16 cellular contexts compared by ENCODE assay signal in genomic region chr20:52049001-52049731, GRCh38.
DNase-seq lines count a peak whose midpoint lies in the region; ATAC-seq, FAIRE-seq and TF ChIP-seq lines count a peak whose summit lies in the region.
"Had no signal": no experiment of that assay in that cellular context is flagged by ENCODE, and none has a peak within 500 bp of the region (broad histone marks: within the 10 kb centered on the region; RNA-seq: fewer than 3 reads in every experiment).

No MANE protein-coding gene starts in this region.

- FAIRE-seq in TTC549 (lab: Jason Lieb, UNC), result peak; percentile 42

- no peak for ATAC-seq in T-helper 17 cell
- no peak for ATAC-seq in HG03378 (IDR thresholded peaks at IDR 0.05; ENCODE audit: unreplicated experiment)
- no peak for ATAC-seq in HG03565 (IDR thresholded peaks at IDR 0.05; ENCODE audit: unreplicated experiment)
- ATAC-seq: stimulated activated naive CD8-positive, alpha-beta T cell treated with anti-CD3 and anti-CD28 coated beads, Interleukin-15, amount 100 ng/mL, for 72 hours had no signal

- H3K27ac Mint-ChIP-seq in osteocyte (ENCODE audit: unreplicated experiment) (peak overlapping the region; percentile 92), T-helper 17 cell (no peak overlapping the region)

- H3K9me3 Mint-ChIP-seq in osteocyte (ENCODE audit: unreplicated experiment), result no peaks in the 10 kb centered on the region
- H3K9me3 Mint-ChIP-seq: stimulated activated naive CD8-positive, alpha-beta T cell treated with anti-CD3 and anti-CD28 coated beads, Interleukin-15, amount 100 ng/mL, for 72 hours had no signal

- H3K9me3 ChIP-seq in T-helper 17 cell (ENCODE audit: control insufficient read depth, low read length, poor library complexity, severe bottlenecking), result no peaks in the 10 kb centered on the region
- H3K9me3 ChIP-seq: neutrophil, SJCRH30 had no signal

- H3K4me1 Mint-ChIP-seq in osteocyte (ENCODE audit: unreplicated experiment) (peaks cover 38% of the 10 kb centered on the region), T-helper 17 cell (peaks cover 6% of the 10 kb centered on the region)

- DNase-seq in GM04503 (ENCODE audit: low read depth), result peak; percentile 21
- DNase-seq in hepatic stellate cell (ENCODE audit: low spot score), result peak; percentile 31
- no peak for DNase-seq in osteocyte (ENCODE audit: extremely low spot score, unreplicated experiment)
- DNase-seq in Kasumi-1 (lab: John Stamatoyannopoulos, UW), result no peak
- no peak for DNase-seq in T-helper 17 cell
- DNase-seq: activated CD4-positive, alpha-beta T cell treated with anti-CD3 and anti-CD28 coated beads for 4 hours; activated gamma-delta T cell; hypothalamus; NCI-H510A treated with DMSO at 0.1 percent for 48 hours; SJCRH30; stimulated activated CD4-positive, alpha-beta T cell treated with anti-CD3 and anti-CD28 coated beads, Interleukin-1b, Interleukin-23, amount 100 ng/mL, for 48 hours; stimulated activated naive CD8-positive, alpha-beta T cell treated with anti-CD3 and anti-CD28 coated beads, Interleukin-15, amount 100 ng/mL, for 72 hours had no signal

- H3K4me3 Mint-ChIP-seq in osteocyte (ENCODE audit: unreplicated experiment), result peak overlapping the region; percentile 38
- H3K4me3 Mint-ChIP-seq in T-helper 17 cell, result no peak overlapping the region

- no peaks in the 10 kb centered on the region for H3K36me3 Mint-ChIP-seq in osteocyte (ENCODE audit: unreplicated experiment)
- H3K36me3 Mint-ChIP-seq in T-helper 17 cell (ENCODE audit: low read depth), result no peaks in the 10 kb centered on the region

- TF ChIP-seq CTCF in osteocyte (IDR thresholded peaks at IDR 0.05), result no peak

- no peaks in the 10 kb centered on the region for H3K27me3 Mint-ChIP-seq in osteocyte (ENCODE audit: unreplicated experiment)
- H3K27me3 Mint-ChIP-seq in T-helper 17 cell, result no peaks in the 10 kb centered on the region
- H3K27me3 Mint-ChIP-seq: stimulated activated naive CD8-positive, alpha-beta T cell treated with anti-CD3 and anti-CD28 coated beads, Interleukin-15, amount 100 ng/mL, for 72 hours had no signal

Comparison
In these comparisons a context has a peak if more than half of its experiments do, and no peak if none do; other contexts are left out.
1. DNase-seq: peak in GM04503 (single experiment) and hepatic stellate cell (single experiment); none in osteocyte (single experiment), Kasumi-1 (0 of 2) and T-helper 17 cell (0 of 3).